ENCODE assay signal across 28 cellular contexts in the genomic region with DNA sequence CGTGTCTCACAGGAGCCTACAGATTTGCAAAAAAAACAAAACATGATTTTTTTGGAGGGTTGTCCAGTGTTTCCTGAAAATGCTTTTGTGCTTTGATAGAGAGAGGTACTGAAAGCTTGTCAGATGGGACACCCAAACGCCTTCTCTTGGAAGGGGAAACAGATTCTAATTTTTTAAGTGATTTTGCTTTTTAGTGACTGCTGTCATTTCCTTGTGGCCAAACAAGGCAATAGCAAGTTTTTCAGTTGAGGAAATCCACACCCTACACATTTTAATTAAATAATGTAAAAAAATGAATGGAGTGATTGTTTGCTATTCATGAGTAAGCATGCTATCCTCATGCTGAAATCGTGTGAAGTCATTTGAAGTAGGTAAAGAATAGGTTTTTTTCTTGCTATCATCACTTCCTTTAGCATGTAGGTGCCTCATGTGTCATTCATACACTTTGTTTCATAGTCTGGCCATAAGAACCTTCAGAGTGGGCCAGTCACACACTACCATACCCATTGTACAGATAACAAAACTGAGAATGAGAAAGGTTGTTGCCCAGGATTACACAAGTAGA.
DNase-seq lines count a peak whose midpoint lies in the region; ATAC-seq, FAIRE-seq and TF ChIP-seq lines count a peak whose summit lies in the region.
"Had no signal": no experiment of that assay in that cellular context is flagged by ENCODE, and none has a peak within 500 bp of the region (broad histone marks: within the 10 kb centered on the region; RNA-seq: fewer than 3 reads in every experiment).

No MANE protein-coding gene starts in this region.

- intact Hi-C loops in naive thymus-derived CD4-positive, alpha-beta T cell (cut with micrococcal nuclease), result no loop called here
- intact Hi-C loops in head of caudate nucleus (cut with DNase I), result no loop called here

- H3K27ac ChIP-seq in naive thymus-derived CD4-positive, alpha-beta T cell (ENCODE audit: low read depth, low read length), result no peak overlapping the region
- H3K27ac ChIP-seq: adrenal gland, esophagus muscularis mucosa, parathyroid adenoma, right lobe of liver had no signal

- no peaks in the 10 kb centered on the region for H3K4me1 ChIP-seq in naive thymus-derived CD4-positive, alpha-beta T cell (ENCODE audit: control insufficient read depth in 2 of 2, insufficient read depth in 2 of 2, low read length in 2 of 2)
- H3K4me1 ChIP-seq: adrenal gland, esophagus muscularis mucosa, parathyroid adenoma, right lobe of liver had no signal

- H3K4me1 Mint-ChIP-seq in type B pancreatic cell (ENCODE audit: unreplicated experiment), result peaks cover 8% of the 10 kb centered on the region
- no peaks in the 10 kb centered on the region for H3K4me1 Mint-ChIP-seq in naive thymus-derived CD4-positive, alpha-beta T cell
- H3K4me1 Mint-ChIP-seq: CD4-positive, alpha-beta memory T cell; naive B cell had no signal

- DNase-seq in HPDE6-E6E7 (ENCODE audit: extremely low spot score) (peak; percentile 9), bronchial epithelial cell (ENCODE audit: low read depth) (peak; percentile 93), foreskin melanocyte (peak; percentile 21), type B pancreatic cell (ENCODE audit: extremely low spot score, unreplicated experiment) (no peak), DMS114 treated with DMSO at 0.1 percent for 48 hours (lab: John Stamatoyannopoulos, UW; ENCODE audit: unreplicated experiment) (no peak), head of caudate nucleus (no peak)
- DNase-seq in naive thymus-derived CD4-positive, alpha-beta T cell, result no peak
- DNase-seq: activated CD4-positive, alpha-beta T cell treated with anti-CD3 and anti-CD28 coated beads, Interleukin-2, amount 50 U/mL, for 48 hours; activated CD4-positive, CD25-positive, alpha-beta regulatory T cell; activated gamma-delta T cell; adrenal gland; caudate nucleus; CD4-positive, alpha-beta memory T cell; DMS153; GF-D8; left cardiac atrium; mesenchymal stem cell; MM.1S; naive B cell; NCI-H1694 treated with DMSO at 0.1 percent for 48 hours; NCI-H2171 treated with DMSO at 0.1 percent for 48 hours; NCI-H526; right lobe of liver had no signal

- no peaks in the 10 kb centered on the region for H3K36me3 ChIP-seq in bronchial epithelial cell (ENCODE audit: control insufficient read depth, insufficient read depth, low read length)
- no peaks in the 10 kb centered on the region for H3K36me3 ChIP-seq in naive thymus-derived CD4-positive, alpha-beta T cell (ENCODE audit: control insufficient read depth in 2 of 3, insufficient read depth in 3 of 3, low read length in 3 of 3)
- H3K36me3 ChIP-seq: adrenal gland, esophagus muscularis mucosa, right lobe of liver had no signal

- H3K4me3 ChIP-seq in bronchial epithelial cell (ENCODE audit: low read depth, low read length), result no peak overlapping the region
- H3K4me3 ChIP-seq in naive thymus-derived CD4-positive, alpha-beta T cell (ENCODE audit: low read length), result no peak overlapping the region
- H3K4me3 ChIP-seq: adrenal gland, esophagus muscularis mucosa, GM12878, K562, right lobe of liver had no signal

- H3K9me3 Mint-ChIP-seq in type B pancreatic cell, result peaks cover 5% of the 10 kb centered on the region
- peaks cover 0 to 8% (median 3%) of the 10 kb centered on the region in 11 donors for H3K9me3 Mint-ChIP-seq in naive thymus-derived CD4-positive, alpha-beta T cell

- TF ChIP-seq CTCF in bronchial epithelial cell (IDR thresholded peaks at IDR 0.05; ENCODE audit: insufficient read depth, low read length, severe bottlenecking) (peak; percentile 20), type B pancreatic cell (conservative IDR thresholded peaks at IDR 0.05) (peak; percentile 55)

- POLR2A ChIA-PET in naive thymus-derived CD4-positive, alpha-beta T cell (lab: Charles Lee), result no interaction called here

- CTCF ChIA-PET in naive thymus-derived CD4-positive, alpha-beta T cell (lab: Charles Lee), result no interaction called here

- no peak for FAIRE-seq in bronchial epithelial cell (lab: Jason Lieb, UNC)
- FAIRE-seq: GM12878, K562 had no signal

- no peaks in the 10 kb centered on the region for H3K27me3 ChIP-seq in bronchial epithelial cell (ENCODE audit: control insufficient read depth, insufficient read depth, low read length)
- no peaks in the 10 kb centered on the region for H3K27me3 ChIP-seq in naive thymus-derived CD4-positive, alpha-beta T cell (ENCODE audit: control insufficient read depth in 2 of 2, insufficient read depth in 2 of 2, low read length in 2 of 2)
- H3K27me3 ChIP-seq: adrenal gland, esophagus muscularis mucosa, right lobe of liver had no signal

- H3K27ac Mint-ChIP-seq in type B pancreatic cell, result no peak overlapping the region
- H3K27ac Mint-ChIP-seq in naive thymus-derived CD4-positive, alpha-beta T cell, result no peak overlapping the region
- H3K27ac Mint-ChIP-seq: CD4-positive, alpha-beta memory T cell; naive B cell had no signal

- peaks cover 3% of the 10 kb centered on the region for H3K27me3 Mint-ChIP-seq in type B pancreatic cell
- H3K27me3 Mint-ChIP-seq in naive thymus-derived CD4-positive, alpha-beta T cell, result peaks cover 0 to 6% (median 0%) of the 10 kb centered on the region in 5 donors
- H3K27me3 Mint-ChIP-seq: CD4-positive, alpha-beta memory T cell; naive B cell had no signal

- ATAC-seq in naive thymus-derived CD4-positive, alpha-beta T cell, result no peak
- ATAC-seq: GM12878, HCT116, K562, left cardiac atrium, right lobe of liver had no signal

- H3K9me3 ChIP-seq in naive thymus-derived CD4-positive, alpha-beta T cell (ENCODE audit: control insufficient read depth in 2 of 3, low read length in 3 of 3), result no peaks in the 10 kb centered on the region
- H3K9me3 ChIP-seq: adrenal gland, right lobe of liver had no signal

- H3K36me3 Mint-ChIP-seq in type B pancreatic cell, result no peaks in the 10 kb centered on the region
- H3K36me3 Mint-ChIP-seq in naive thymus-derived CD4-positive, alpha-beta T cell, result no peaks in the 10 kb centered on the region
- H3K36me3 Mint-ChIP-seq: CD4-positive, alpha-beta memory T cell; naive B cell had no signal

- no peak overlapping the region for H3K4me3 Mint-ChIP-seq in type B pancreatic cell
- H3K4me3 Mint-ChIP-seq in naive thymus-derived CD4-positive, alpha-beta T cell, result no peak overlapping the region
- H3K4me3 Mint-ChIP-seq: CD4-positive, alpha-beta memory T cell; naive B cell had no signal

Comparison
In these comparisons a context has a peak if more than half of its experiments do, and no peak if none do; other contexts are left out.
1. DNase-seq: peak in HPDE6-E6E7 (single experiment), bronchial epithelial cell (single experiment) and foreskin melanocyte (single experiment); none in type B pancreatic cell (single experiment), naive thymus-derived CD4-positive, alpha-beta T cell (0 of 9), DMS114 treated with DMSO at 0.1 percent for 48 hours (single experiment) and head of caudate nucleus (0 of 42).